ENCODE assay signal across 1 cellular context in the genomic region with DNA sequence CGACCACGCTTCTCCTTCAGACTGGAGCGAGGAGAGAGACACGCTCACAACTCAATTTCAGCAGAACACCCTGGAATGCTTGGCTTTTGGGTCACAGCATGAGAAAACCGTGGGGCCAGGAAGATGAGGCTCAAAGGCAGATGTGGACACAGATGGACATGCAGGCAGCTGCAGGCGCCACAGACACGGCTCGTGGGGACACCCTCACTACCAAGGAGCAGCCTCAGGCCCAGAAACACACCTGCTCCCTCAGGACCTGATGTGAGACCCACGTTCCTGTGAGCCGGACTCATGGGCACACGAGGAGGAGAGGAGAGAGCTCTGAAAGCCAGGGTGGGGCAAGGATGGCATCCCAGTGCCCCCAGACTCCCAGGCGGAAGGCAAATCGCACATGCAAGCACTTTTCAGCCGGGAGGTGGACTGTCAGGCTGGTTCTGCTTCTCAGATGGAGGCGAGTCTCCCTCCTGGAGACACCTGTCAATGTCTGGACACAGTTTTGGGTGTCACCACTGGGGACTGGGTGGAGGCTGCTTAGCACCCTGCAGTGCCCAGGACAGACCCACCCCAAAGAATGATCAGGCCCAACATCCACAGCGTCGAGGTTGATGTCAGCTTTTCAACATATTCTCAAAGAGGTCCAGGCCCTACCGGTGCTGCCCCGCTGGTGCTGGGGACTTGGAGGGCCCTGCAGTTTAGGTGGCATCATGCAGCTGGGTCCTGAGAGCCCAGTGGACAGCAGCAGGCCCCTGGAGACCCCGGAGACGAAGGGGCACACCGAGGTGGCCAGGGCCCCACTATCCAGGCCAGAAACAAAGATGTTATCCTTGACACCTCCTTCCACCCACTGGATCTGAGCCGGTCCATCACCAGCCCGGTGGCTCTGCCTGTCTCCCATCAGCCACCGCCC.
TF ChIP-seq lines count a peak whose summit lies in the region.

No MANE protein-coding gene starts in this region.

TF ChIP-seq in neural cell, 6 proteins besides CTCF, POLR2A, EP300 and RAD21 (continued from another document):
- TF ChIP-seq REST (IDR thresholded peaks at IDR 0.05; ENCODE audit: borderline replicate concordance) (no peak), POLR2AphosphoS5 (IDR thresholded peaks at IDR 0.05) (no peak), TAF1 (IDR thresholded peaks at IDR 0.05; ENCODE audit: low read depth) (no peak), MXI1 (conservative IDR thresholded peaks at IDR 0.05; ENCODE audit: poor library complexity, severe bottlenecking) (no peak)
